1 cellular context compared by ENCODE assay signal in genomic region chr15:65028338-65028737, GRCh38.
TF ChIP-seq lines count a peak whose summit lies in the region.

No MANE protein-coding gene starts in this region.

TF ChIP-seq in GM23338, 12 proteins besides CTCF, POLR2A, EP300 and RAD21 (continued from another document):
- TF ChIP-seq ZNF331 (CRISPR knock-in tag; IDR thresholded peaks at IDR 0.05; ENCODE audit: low read depth) (no peak), ETS1 (IDR thresholded peaks at IDR 0.05) (no peak), ZNF114 (CRISPR knock-in tag; IDR thresholded peaks at IDR 0.05) (no peak), ZNF462 (CRISPR knock-in tag; IDR thresholded peaks at IDR 0.05) (no peak), JUNB (IDR thresholded peaks at IDR 0.05; ENCODE audit: unreplicated experiment) (no peak), EZH2phosphoT487 (IDR thresholded peaks at IDR 0.05; ENCODE audit: unreplicated experiment) (no peak)
